ENCODE assay signal across 23 cellular contexts in genomic region chr12:68224613-68225285, GRCh38. TPM values are rescaled to one million over a fixed set of nuclear protein-coding genes. Genes with fewer than 3 reads are reported as not detected.
DNase-seq lines count a peak whose midpoint lies in the region; ATAC-seq and TF ChIP-seq lines count a peak whose summit lies in the region.
"Had no signal": no experiment of that assay in that cellular context is flagged by ENCODE, and none has a peak within 500 bp of the region (broad histone marks: within the 10 kb centered on the region; RNA-seq: fewer than 3 reads in every experiment).

No MANE protein-coding gene starts in this region.

- H3K4me3 Mint-ChIP-seq in nephron (no peak overlapping the region), nephron progenitor cell (no peak overlapping the region)
- H3K4me3 Mint-ChIP-seq: mesothelial cell of epicardium; stimulated activated naive CD8-positive, alpha-beta T cell treated with anti-CD3 and anti-CD28 coated beads, Interleukin-15, Interleukin-2, amounts not matched to agents 100 ng/mL and 50 ng/mL, for 24 hours had no signal

- H3K4me1 Mint-ChIP-seq in nephron (peaks cover 26% of the 10 kb centered on the region), nephron progenitor cell (peaks cover 15% of the 10 kb centered on the region)

- H3K4me3 ChIP-seq in cardiac fibroblast (replicated peaks in 1 of 2; ENCODE audit: low read depth in 2 of 2, low read length in 2 of 2): no peak overlapping the region
- H3K4me3 ChIP-seq: BLaER1 treated with 17β-estradiol and CSF1 and Interleukin-3, amounts not matched to agents 10 nM and 100 nM had no signal

- H3K27me3 Mint-ChIP-seq in nephron (ENCODE audit: low read depth): no peaks in the 10 kb centered on the region
- no peaks in the 10 kb centered on the region for H3K27me3 Mint-ChIP-seq in nephron progenitor cell (ENCODE audit: low read depth, poor library complexity)

- peak; percentile 75 for DNase-seq in EL
- DNase-seq in M059J (ENCODE audit: low read depth): peak; percentile 82
- DNase-seq in cardiac fibroblast (ENCODE audit: low read depth in 2 of 2): peak; percentile 48 to 88
- no peak for DNase-seq in GM13977 (ENCODE audit: low spot score)
- no peak for DNase-seq in nephron progenitor cell
- DNase-seq: activated CD4-positive, alpha-beta T cell treated with anti-CD3 and anti-CD28 coated beads for 48 hours; DMS53; effector memory CD4-positive, alpha-beta T cell; glutamatergic neuron; H7; islet precursor cell; NCI-H1417; NK-92 treated with Interleukin-12 subunit alpha and Interleukin-12 subunit beta, amount 100 ng/mL, for 24 hours; SHP77; stimulated activated CD4-positive, alpha-beta T cell treated with anti-CD3 and anti-CD28 coated beads, Interleukin-12 subunit alpha, Interleukin-12 subunit beta, amount 100 ng/mL, for 4 hours; T1000 had no signal

- ATAC-seq in HG03135 (IDR thresholded peaks at IDR 0.05; ENCODE audit: unreplicated experiment): no peak

- peak overlapping the region in 2 of 3 experiments; percentile 83 to 92 for H3K27ac Mint-ChIP-seq in nephron
- no peak overlapping the region for H3K27ac Mint-ChIP-seq in nephron progenitor cell

- H3K9me3 Mint-ChIP-seq in nephron: no peaks in the 10 kb centered on the region
- H3K9me3 Mint-ChIP-seq in nephron progenitor cell: peaks cover 5% of the 10 kb centered on the region
- H3K9me3 Mint-ChIP-seq: stimulated activated naive CD8-positive, alpha-beta T cell treated with anti-CD3 and anti-CD28 coated beads, Interleukin-15, Interleukin-2, amounts not matched to agents 100 ng/mL and 50 ng/mL, for 24 hours had no signal

- in situ Hi-C loops in GM13977 (cut with MboI; ENCODE audit: low pct_unique_long_range_greater_than_20kb, low sequenced_read_pairs, unreplicated experiment): loop anchor here (25.0 kb wide), 1 partner anchor 463 kb away; the partner anchor contains the start of gene NUP107

- no peaks in the 10 kb centered on the region for H3K36me3 Mint-ChIP-seq in nephron (ENCODE audit: low read depth)
- no peaks in the 10 kb centered on the region for H3K36me3 Mint-ChIP-seq in nephron progenitor cell (ENCODE audit: low read depth)
- H3K36me3 Mint-ChIP-seq: mesothelial cell of epicardium had no signal

- TF ChIP-seq CTCF in cardiac fibroblast (IDR thresholded peaks at IDR 0.05; ENCODE audit: low read depth, low read length): no peak
- no peak for TF ChIP-seq CTCF in nephron (IDR thresholded peaks at IDR 0.05; ENCODE audit: unreplicated experiment in 3 of 3)
- TF ChIP-seq CTCF in GM13977 (IDR thresholded peaks at IDR 0.05; ENCODE audit: extremely low read depth, insufficient read depth, missing control alignments): no peak
- TF ChIP-seq CTCF in nephron progenitor cell (IDR thresholded peaks at IDR 0.05): no peak

RNA-seq across cellular contexts. Expression of gene IL26, which starts 0.9 kb away (rescaled TPM):
- total RNA-seq in M059J (2014; rRNA removed; shearing (Covaris generic)): not detected in 2 replicates
- total RNA-seq: H7, mesothelial cell of epicardium, osteocyte, urinary bladder had no signal

RNA-seq across cellular contexts. Expression of gene IL22, which starts 28.7 kb away (rescaled TPM):
- not detected in 2 replicates for total RNA-seq in M059J (2014; rRNA removed; shearing (Covaris generic))
- total RNA-seq: H7, mesothelial cell of epicardium, osteocyte, urinary bladder had no signal

Comparison
In these comparisons a context has a peak if more than half of its experiments do, and no peak if none do; other contexts are left out.
1. DNase-seq: peak in EL (single experiment), M059J (single experiment) and cardiac fibroblast (2 of 2); none in GM13977 (single experiment) and nephron progenitor cell (single experiment).